1 cellular context compared by ENCODE assay signal in the genomic region with DNA sequence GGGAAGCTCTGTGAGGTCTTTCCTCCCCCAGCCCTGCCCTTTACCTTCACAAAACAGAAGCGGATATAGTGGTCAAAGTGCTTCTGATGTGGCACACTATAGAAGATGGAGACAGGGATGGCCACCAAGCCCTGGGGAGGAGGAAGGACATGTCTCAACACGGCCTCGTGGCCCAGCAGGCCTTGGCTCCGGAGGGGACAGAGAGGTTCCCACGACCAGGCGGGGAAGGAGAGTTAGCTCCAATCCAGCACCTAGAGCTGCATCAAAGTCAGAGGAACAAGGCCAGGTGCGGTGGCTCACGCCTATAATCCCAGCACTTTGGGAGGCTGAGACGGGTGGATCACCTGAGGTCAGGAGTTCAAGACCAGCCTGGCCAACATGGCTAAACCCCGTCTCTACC.
TF ChIP-seq lines count a peak whose summit lies in the region.

No MANE protein-coding gene starts in this region.

TF ChIP-seq in GM23338, 12 proteins besides CTCF, POLR2A, EP300 and RAD21 (continued from another document):
- TF ChIP-seq, protein P1, sequence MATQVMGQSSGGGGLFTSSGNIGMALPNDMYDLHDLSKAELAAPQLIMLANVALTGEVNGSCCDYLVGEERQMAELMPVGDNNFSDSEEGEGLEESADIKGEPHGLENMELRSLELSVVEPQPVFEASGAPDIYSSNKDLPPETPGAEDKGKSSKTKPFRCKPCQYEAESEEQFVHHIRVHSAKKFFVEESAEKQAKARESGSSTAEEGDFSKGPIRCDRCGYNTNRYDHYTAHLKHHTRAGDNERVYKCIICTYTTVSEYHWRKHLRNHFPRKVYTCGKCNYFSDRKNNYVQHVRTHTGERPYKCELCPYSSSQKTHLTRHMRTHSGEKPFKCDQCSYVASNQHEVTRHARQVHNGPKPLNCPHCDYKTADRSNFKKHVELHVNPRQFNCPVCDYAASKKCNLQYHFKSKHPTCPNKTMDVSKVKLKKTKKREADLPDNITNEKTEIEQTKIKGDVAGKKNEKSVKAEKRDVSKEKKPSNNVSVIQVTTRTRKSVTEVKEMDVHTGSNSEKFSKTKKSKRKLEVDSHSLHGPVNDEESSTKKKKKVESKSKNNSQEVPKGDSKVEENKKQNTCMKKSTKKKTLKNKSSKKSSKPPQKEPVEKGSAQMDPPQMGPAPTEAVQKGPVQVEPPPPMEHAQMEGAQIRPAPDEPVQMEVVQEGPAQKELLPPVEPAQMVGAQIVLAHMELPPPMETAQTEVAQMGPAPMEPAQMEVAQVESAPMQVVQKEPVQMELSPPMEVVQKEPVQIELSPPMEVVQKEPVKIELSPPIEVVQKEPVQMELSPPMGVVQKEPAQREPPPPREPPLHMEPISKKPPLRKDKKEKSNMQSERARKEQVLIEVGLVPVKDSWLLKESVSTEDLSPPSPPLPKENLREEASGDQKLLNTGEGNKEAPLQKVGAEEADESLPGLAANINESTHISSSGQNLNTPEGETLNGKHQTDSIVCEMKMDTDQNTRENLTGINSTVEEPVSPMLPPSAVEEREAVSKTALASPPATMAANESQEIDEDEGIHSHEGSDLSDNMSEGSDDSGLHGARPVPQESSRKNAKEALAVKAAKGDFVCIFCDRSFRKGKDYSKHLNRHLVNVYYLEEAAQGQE (IDR thresholded peaks at IDR 0.05; ENCODE audit: unreplicated experiment) = no peak
- TF ChIP-seq ZNF462 (CRISPR knock-in tag; IDR thresholded peaks at IDR 0.05) (no peak), NANOG (IDR thresholded peaks at IDR 0.05; ENCODE audit: borderline replicate concordance) (no peak), ZNF114 (CRISPR knock-in tag; IDR thresholded peaks at IDR 0.05) (no peak), EZH2phosphoT487 (IDR thresholded peaks at IDR 0.05; ENCODE audit: unreplicated experiment) (no peak)
